Comparison of ENCODE assay signal across 15 cellular contexts in genomic region chr12:2397356-2398045, GRCh38.
DNase-seq lines count a peak whose midpoint lies in the region; FAIRE-seq and TF ChIP-seq lines count a peak whose summit lies in the region.
"Had no signal": no experiment of that assay in that cellular context is flagged by ENCODE, and none has a peak within 500 bp of the region (broad histone marks: within the 10 kb centered on the region; RNA-seq: fewer than 3 reads in every experiment).

No MANE protein-coding gene starts in this region.

- no peak overlapping the region for H2AFZ ChIP-seq in osteoblast (ENCODE audit: low read length)

- no peak for TF ChIP-seq CTCF in osteoblast (IDR thresholded peaks at IDR 0.05; ENCODE audit: extremely low read depth, low read depth, low read length)

- H3K36me3 ChIP-seq in adipocyte (ENCODE audit: control insufficient read depth, insufficient read depth, low read length, severe bottlenecking) (no peaks in the 10 kb centered on the region), osteoblast (ENCODE audit: insufficient read depth, low read length) (no peaks in the 10 kb centered on the region)
- H3K36me3 ChIP-seq: gastroesophageal sphincter had no signal

- H3K4me2 ChIP-seq in osteoblast (ENCODE audit: insufficient read depth, low read length): no peak overlapping the region

- no peak overlapping the region for H3K27ac ChIP-seq in osteoblast (ENCODE audit: low read depth, low read length)
- H3K27ac ChIP-seq in substantia nigra (ENCODE audit: low read depth, low read length, poor library complexity, severe bottlenecking): no peak overlapping the region

- H3K4me3 ChIP-seq in adipocyte (ENCODE audit: low read length): no peak overlapping the region
- H3K4me3 ChIP-seq in osteoblast (ENCODE audit: insufficient read depth, low read length): no peak overlapping the region
- H3K4me3 ChIP-seq: gastroesophageal sphincter had no signal

- DNase-seq in Caki2 (ENCODE audit: low read depth): peak; percentile 47
- DNase-seq in HTR-8/SVneo (ENCODE audit: insufficient read length, low spot score): peak; percentile 46
- no peak for DNase-seq in adipocyte (ENCODE audit: low read depth)
- peak; percentile 41 for DNase-seq in osteoblast (ENCODE audit: insufficient read length, low spot score, missing footprints)
- no peak for DNase-seq in stimulated activated naive CD4-positive, alpha-beta T cell treated with Interleukin-2 at 50 U/mL for 16 hours (lab: John Stamatoyannopoulos, UW)
- DNase-seq in substantia nigra (lab: John Stamatoyannopoulos, UW): no peak
- DNase-seq in SIG-M5 (lab: John Stamatoyannopoulos, UW): no peak
- DNase-seq in activated gamma-delta T cell (lab: John Stamatoyannopoulos, UW): no peak
- DNase-seq: activated CD4-positive, CD25-positive, alpha-beta regulatory T cell; AML-193; cortex of kidney; naive B cell; NCI-H2029 treated with DMSO at 0.1 percent for 48 hours; NCI-H524 treated with DMSO at 0.1 percent for 48 hours had no signal

- in situ Hi-C loops in Caki2 (cut with HindIII; ENCODE audit: low pct_unique_long_range_greater_than_20kb, low sequenced_read_pairs): no loop called here

- no peaks in the 10 kb centered on the region for H3K79me2 ChIP-seq in osteoblast (ENCODE audit: insufficient read depth, low read length)

- H3K9ac ChIP-seq in adipocyte (ENCODE audit: low read length): peak overlapping the region; percentile 36

- H3K9me3 ChIP-seq in adipocyte (ENCODE audit: control insufficient read depth, low read length) (no peaks in the 10 kb centered on the region), osteoblast (ENCODE audit: low read depth, low read length) (no peaks in the 10 kb centered on the region)
- H3K9me3 ChIP-seq: gastroesophageal sphincter had no signal

- FAIRE-seq in HTR-8/SVneo (lab: Jason Lieb, UNC): no peak

- peaks cover 47% of the 10 kb centered on the region for H4K20me1 ChIP-seq in osteoblast (ENCODE audit: insufficient read depth, low read length)

- H3K27me3 ChIP-seq in adipocyte (replicated peaks; ENCODE audit: control insufficient read depth, insufficient read depth, low read length): no peaks in the 10 kb centered on the region
- no peaks in the 10 kb centered on the region for H3K27me3 ChIP-seq in osteoblast (ENCODE audit: insufficient read depth, low read length)
- H3K27me3 ChIP-seq: gastroesophageal sphincter had no signal

- H3K4me1 ChIP-seq in adipocyte (ENCODE audit: control insufficient read depth, insufficient read depth, low read length) (peaks cover 32% of the 10 kb centered on the region), osteoblast (ENCODE audit: insufficient read depth, low read length) (peaks cover 20% of the 10 kb centered on the region)

Comparison
In these comparisons a context has a peak if more than half of its experiments do, and no peak if none do; other contexts are left out.
1. DNase-seq: peak in Caki2 (single experiment), HTR-8/SVneo (single experiment) and osteoblast (single experiment); none in adipocyte (single experiment), stimulated activated naive CD4-positive, alpha-beta T cell treated with Interleukin-2 at 50 U/mL for 16 hours (single experiment), substantia nigra (0 of 49), SIG-M5 (single experiment) and activated gamma-delta T cell (single experiment).